In genomic region chrX:49000640-49001039, GRCh38 we compare ENCODE assay signal across 1 cellular context.
TF ChIP-seq lines count a peak whose summit lies in the region.

No MANE protein-coding gene starts in this region.

TF ChIP-seq in K562, 482 proteins besides CTCF, POLR2A, EP300 and RAD21:
- TF ChIP-seq TAF9B (IDR thresholded peaks at IDR 0.05; ENCODE audit: partially characterized antibody): no peak
- no peak for TF ChIP-seq XRCC3 (IDR thresholded peaks at IDR 0.05)
- no peak for TF ChIP-seq ZNF511 (CRISPR knock-in tag; IDR thresholded peaks at IDR 0.05)
- TF ChIP-seq, protein P1, sequence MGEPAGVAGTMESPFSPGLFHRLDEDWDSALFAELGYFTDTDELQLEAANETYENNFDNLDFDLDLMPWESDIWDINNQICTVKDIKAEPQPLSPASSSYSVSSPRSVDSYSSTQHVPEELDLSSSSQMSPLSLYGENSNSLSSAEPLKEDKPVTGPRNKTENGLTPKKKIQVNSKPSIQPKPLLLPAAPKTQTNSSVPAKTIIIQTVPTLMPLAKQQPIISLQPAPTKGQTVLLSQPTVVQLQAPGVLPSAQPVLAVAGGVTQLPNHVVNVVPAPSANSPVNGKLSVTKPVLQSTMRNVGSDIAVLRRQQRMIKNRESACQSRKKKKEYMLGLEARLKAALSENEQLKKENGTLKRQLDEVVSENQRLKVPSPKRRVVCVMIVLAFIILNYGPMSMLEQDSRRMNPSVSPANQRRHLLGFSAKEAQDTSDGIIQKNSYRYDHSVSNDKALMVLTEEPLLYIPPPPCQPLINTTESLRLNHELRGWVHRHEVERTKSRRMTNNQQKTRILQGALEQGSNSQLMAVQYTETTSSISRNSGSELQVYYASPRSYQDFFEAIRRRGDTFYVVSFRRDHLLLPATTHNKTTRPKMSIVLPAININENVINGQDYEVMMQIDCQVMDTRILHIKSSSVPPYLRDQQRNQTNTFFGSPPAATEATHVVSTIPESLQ (CRISPR knock-in tag; IDR thresholded peaks at IDR 0.05): no peak
- TF ChIP-seq CUX1 (CRISPR knock-in tag; IDR thresholded peaks at IDR 0.05): no peak
- no peak for TF ChIP-seq RFX7 (CRISPR knock-in tag; IDR thresholded peaks at IDR 0.05)
- TF ChIP-seq SMARCA5 (IDR thresholded peaks at IDR 0.05): no peak
- TF ChIP-seq, protein P2, sequence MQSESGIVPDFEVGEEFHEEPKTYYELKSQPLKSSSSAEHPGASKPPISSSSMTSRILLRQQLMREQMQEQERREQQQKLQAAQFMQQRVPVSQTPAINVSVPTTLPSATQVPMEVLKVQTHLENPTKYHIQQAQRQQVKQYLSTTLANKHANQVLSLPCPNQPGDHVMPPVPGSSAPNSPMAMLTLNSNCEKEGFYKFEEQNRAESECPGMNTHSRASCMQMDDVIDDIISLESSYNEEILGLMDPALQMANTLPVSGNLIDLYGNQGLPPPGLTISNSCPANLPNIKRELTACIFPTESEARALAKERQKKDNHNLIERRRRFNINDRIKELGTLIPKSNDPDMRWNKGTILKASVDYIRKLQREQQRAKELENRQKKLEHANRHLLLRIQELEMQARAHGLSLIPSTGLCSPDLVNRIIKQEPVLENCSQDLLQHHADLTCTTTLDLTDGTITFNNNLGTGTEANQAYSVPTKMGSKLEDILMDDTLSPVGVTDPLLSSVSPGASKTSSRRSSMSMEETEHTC (IDR thresholded peaks at IDR 0.05): no peak
